22 cellular contexts compared by ENCODE assay signal in the genomic region with DNA sequence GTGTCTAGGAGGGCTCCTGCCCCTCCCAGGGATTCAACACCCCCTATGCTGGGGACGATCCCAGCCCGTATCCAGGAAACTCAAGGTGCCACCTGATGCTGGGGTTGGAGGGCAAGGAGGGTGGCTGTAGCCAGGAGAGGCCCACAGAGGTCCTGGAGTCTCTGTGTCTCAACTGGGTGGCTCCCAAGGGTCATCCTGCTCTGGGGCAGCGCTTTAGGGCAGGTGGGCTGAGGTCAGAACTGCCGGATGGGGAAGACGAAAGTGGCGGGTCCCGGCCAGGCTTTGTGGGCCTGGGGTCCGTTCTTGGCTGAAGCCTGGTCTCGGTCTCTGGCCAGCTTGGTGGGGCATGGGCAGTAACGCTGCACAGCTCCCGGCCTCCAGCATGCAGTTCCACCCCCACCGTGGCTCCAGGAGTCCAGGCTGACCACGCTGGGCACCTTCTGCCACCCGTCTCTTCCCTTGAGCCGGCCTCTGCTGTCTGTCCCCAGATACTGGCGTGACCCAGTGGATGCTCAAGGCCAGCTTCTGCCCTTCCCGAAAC. TPM values are rescaled to one million over a fixed set of nuclear protein-coding genes. Genes with fewer than 3 reads are reported as not detected.
DNase-seq lines count a peak whose midpoint lies in the region; ATAC-seq and TF ChIP-seq lines count a peak whose summit lies in the region.
"Had no signal": no experiment of that assay in that cellular context is flagged by ENCODE, and none has a peak within 500 bp of the region (broad histone marks: within the 10 kb centered on the region; RNA-seq: fewer than 3 reads in every experiment).

No MANE protein-coding gene starts in this region.

- no TSS peak for BruUV-seq in PC-3 (replicated peaks; lab: Mats Ljungman, UMichigan)

- intact Hi-C loops in PC-3 (cut with micrococcal nuclease), result no loop called here

- H3K9me3 Mint-ChIP-seq in endodermal cell (no peaks in the 10 kb centered on the region), WTC11 (no peaks in the 10 kb centered on the region)
- H3K9me3 Mint-ChIP-seq: CD8-positive, alpha-beta memory T cell had no signal

- ATAC-seq in SK-N-SH treated with all-trans-retinoic acid at 6 μM for 48 hours (no peak; the same call in 2 of the 3 replicates), PC-3 (peak; percentile 11), HG03108 (IDR thresholded peaks at IDR 0.05; ENCODE audit: unreplicated experiment) (no peak), WTC11 (no peak)

- H3K4me2 ChIP-seq in SK-N-SH (no peak overlapping the region), PC-3 (ENCODE audit: low read length) (no peak overlapping the region), osteoblast (ENCODE audit: insufficient read depth, low read length) (peak overlapping the region; percentile 13)

- H3K4me3 ChIP-seq in SK-N-SH (ENCODE audit: low read depth in 2 of 2, low read length in 1 of 2), result no peak overlapping the region
- no peak overlapping the region for H3K4me3 ChIP-seq in PC-3 (ENCODE audit: low read length)
- no peak overlapping the region for H3K4me3 ChIP-seq in endodermal cell (ENCODE audit: low read length)
- no peak overlapping the region for H3K4me3 ChIP-seq in osteoblast (ENCODE audit: insufficient read depth, low read length)
- H3K4me3 ChIP-seq: GM12878, MG63, Peyer's patch had no signal

- H3K27ac Mint-ChIP-seq in endodermal cell (no peak overlapping the region), WTC11 (no peak overlapping the region)

- 93% methylated on average over 5 of the region's 17 CpGs for WGBS in SK-N-SH (ENCODE audit: low lambda C conversion rate)
- 92% methylated on average over 16 to 17 of the region's 17 CpGs for WGBS in endodermal cell (ENCODE audit: insufficient coverage in 1 of 2, insufficient read length in 1 of 2), 2 experiments

- no peak for TF ChIP-seq EP300 in SK-N-SH (IDR thresholded peaks at IDR 0.05; ENCODE audit: borderline replicate concordance in 1 of 2, low read depth in 1 of 2, low read length in 1 of 2)

- no peaks in the 10 kb centered on the region for H3K27me3 Mint-ChIP-seq in endodermal cell (ENCODE audit: insufficient read depth)
- H3K27me3 Mint-ChIP-seq in WTC11 (ENCODE audit: low read depth), result peaks cover 1% of the 10 kb centered on the region

- H3K4me3 Mint-ChIP-seq in endodermal cell (no peak overlapping the region), WTC11 (no peak overlapping the region)

- no peaks in the 10 kb centered on the region; a peak in 1 of 4 replicates for H3K4me1 ChIP-seq in SK-N-SH (ENCODE audit: control insufficient read depth in 1 of 2, insufficient read depth in 2 of 2, low read depth in 1 of 2, low read length in 1 of 2)
- no peaks in the 10 kb centered on the region for H3K4me1 ChIP-seq in PC-3 (ENCODE audit: insufficient read depth, low read length)
- H3K4me1 ChIP-seq in endodermal cell (ENCODE audit: control insufficient read depth, insufficient read depth, low read length), result no peaks in the 10 kb centered on the region
- peaks cover 7% of the 10 kb centered on the region for H3K4me1 ChIP-seq in osteoblast (ENCODE audit: insufficient read depth, low read length)

- H3K27me3 ChIP-seq in SK-N-SH (ENCODE audit: insufficient read depth) (no peaks in the 10 kb centered on the region), PC-3 (ENCODE audit: low read length) (peaks cover 11% of the 10 kb centered on the region), endodermal cell (ENCODE audit: control insufficient read depth, insufficient read depth, low read length, poor library complexity, severe bottlenecking) (no peaks in the 10 kb centered on the region), osteoblast (ENCODE audit: insufficient read depth, low read length) (peaks cover 16% of the 10 kb centered on the region)
- H3K27me3 ChIP-seq: Peyer's patch had no signal

- H3K36me3 Mint-ChIP-seq in endodermal cell (ENCODE audit: low read depth), result peaks cover 18% of the 10 kb centered on the region
- peaks cover 12% of the 10 kb centered on the region for H3K36me3 Mint-ChIP-seq in WTC11

- POLR2A ChIA-PET in SK-N-SH (lab: Yijun Ruan, JAX) (no interaction called here), PC-3 (lab: Charles Lee; ENCODE audit: unreplicated experiment) (no interaction called here), WTC11 (lab: Charles Lee) (interaction anchor here (0.7 kb wide), 1 partner anchor 18 kb away, joined by 3 read pairs; no protein-coding TSS in a partner anchor)

- H3K4me1 Mint-ChIP-seq in endodermal cell (no peaks in the 10 kb centered on the region), WTC11 (peaks cover 8% of the 10 kb centered on the region)

- H4K20me1 ChIP-seq in SK-N-SH (ENCODE audit: insufficient read depth) (peaks cover 21% of the 10 kb centered on the region; the same call in 1 of the 2 replicates), PC-3 (ENCODE audit: low read length) (no peaks in the 10 kb centered on the region), osteoblast (ENCODE audit: insufficient read depth, low read length) (peaks cover 64% of the 10 kb centered on the region)

- H3K79me2 ChIP-seq in SK-N-SH (ENCODE audit: insufficient read depth) (no peaks in the 10 kb centered on the region), PC-3 (ENCODE audit: low read length) (no peaks in the 10 kb centered on the region), osteoblast (ENCODE audit: insufficient read depth, low read length) (no peaks in the 10 kb centered on the region)

- H3K9me3 ChIP-seq in SK-N-SH (no peaks in the 10 kb centered on the region), PC-3 (ENCODE audit: low read length) (no peaks in the 10 kb centered on the region), endodermal cell (ENCODE audit: control insufficient read depth, low read length) (no peaks in the 10 kb centered on the region), osteoblast (ENCODE audit: low read depth, low read length) (no peaks in the 10 kb centered on the region)
- H3K9me3 ChIP-seq: MG63, Peyer's patch had no signal

- TF ChIP-seq CTCF in SK-N-SH (IDR thresholded peaks at IDR 0.05) (no peak), PC-3 (conservative IDR thresholded peaks at IDR 0.05; ENCODE audit: low read depth, low read length) (no peak), endodermal cell (conservative IDR thresholded peaks at IDR 0.05) (no peak), osteoblast (IDR thresholded peaks at IDR 0.05; ENCODE audit: extremely low read depth, low read depth, low read length) (no peak), WTC11 (IDR thresholded peaks at IDR 0.05) (no peak)

- H3F3A ChIP-seq in SK-N-SH (replicated peaks; ENCODE audit: insufficient read depth), result peaks cover 4% of the 10 kb centered on the region
- no peaks in the 10 kb centered on the region for H3F3A ChIP-seq in PC-3 (ENCODE audit: low read length, unreplicated experiment)

- DNase-seq in SK-N-SH, result no peak
- DNase-seq in PC-3, result no peak
- DNase-seq in endodermal cell, result no peak
- peak; percentile 90 for DNase-seq in osteoblast (ENCODE audit: insufficient read length, low spot score, missing footprints)
- no peak for DNase-seq in superior temporal gyrus (ENCODE audit: extremely low spot score)
- no peak for DNase-seq in WTC11 (ENCODE audit: low spot score)
- DNase-seq: CD8-positive, alpha-beta memory T cell; GDM1; Karpas-422; MG63; NCI-H1092; NCI-H146; NCI-H2081; NCI-H510A; NCI-H774; Peyer's patch; SHP77 treated with DMSO at 0.1 percent for 48 hours had no signal

- H2AFZ ChIP-seq in SK-N-SH (ENCODE audit: low read depth) (no peak overlapping the region), PC-3 (ENCODE audit: low read length) (no peak overlapping the region), osteoblast (ENCODE audit: low read length) (no peak overlapping the region)

- no peak for TF ChIP-seq RAD21 in SK-N-SH (IDR thresholded peaks at IDR 0.05; ENCODE audit: low read length)

- H3K27ac ChIP-seq in SK-N-SH (ENCODE audit: low read depth in 2 of 2, low read length in 1 of 2) (no peak overlapping the region), PC-3 (ENCODE audit: low read length) (no peak overlapping the region), endodermal cell (ENCODE audit: low read depth, low read length) (peak overlapping the region; percentile 32), osteoblast (ENCODE audit: low read depth, low read length) (no peak overlapping the region)
- H3K27ac ChIP-seq: Peyer's patch had no signal

- H3K9ac ChIP-seq in SK-N-SH (no peak overlapping the region), PC-3 (ENCODE audit: low read length) (no peak overlapping the region), endodermal cell (ENCODE audit: extremely low read depth, low read length, poor library complexity, severe bottlenecking) (no peak overlapping the region)

- CTCF ChIA-PET in SK-N-SH (lab: Yijun Ruan, JAX) (interaction anchor here (0.7 to 3.2 kb wide), 12 partner anchors 8 to 230 kb away, joined by 3 to 40 read pairs (median 5); no protein-coding TSS in a partner anchor), PC-3 (lab: Charles Lee) (interaction anchor here (0.6 kb wide), 1 partner anchor 17 kb away, joined by 4 read pairs; a partner anchor contains a TSS), WTC11 (lab: Charles Lee) (interaction anchor here (1.0 to 8.1 kb wide), 14 partner anchors 9 to 206 kb away, joined by 3 to 79 read pairs (median 8); a partner anchor contains a TSS)

- H3K9me2 ChIP-seq in SK-N-SH (no peaks in the 10 kb centered on the region), PC-3 (replicated peaks; ENCODE audit: low read length) (no peaks in the 10 kb centered on the region)

- H3K36me3 ChIP-seq in SK-N-SH (replicated peaks in 1 of 2; ENCODE audit: control insufficient read depth in 1 of 2, insufficient read depth in 2 of 2, low read length in 1 of 2) (peaks cover 0 to 34% of the 10 kb centered on the region in 2 experiments), PC-3 (ENCODE audit: low read depth, low read length) (no peaks in the 10 kb centered on the region), endodermal cell (ENCODE audit: control insufficient read depth, insufficient read depth, low read length) (peaks cover 3% of the 10 kb centered on the region), osteoblast (ENCODE audit: insufficient read depth, low read length) (peaks cover 19% of the 10 kb centered on the region)

RNA-seq across cellular contexts. Expression of a gene that starts 2.8 kb away (rescaled TPM):
- not detected in 2 replicates for polyA plus RNA-seq in SK-N-SH (2012; rRNA removed)
- not detected in 2 replicates for polyA plus RNA-seq in SK-N-SH (2012; cell fraction: cytosol; rRNA removed)
- polyA plus RNA-seq in SK-N-SH (2012; cell fraction: nucleus; rRNA removed), result 0.01 and 0.05 TPM in 2 replicates
- total RNA-seq in PC-3 (2014; rRNA removed) (not detected in 2 replicates), endodermal cell (under 1 TPM in 1 of 2 donors, not detected in 1; 0.44 TPM), osteoblast (not detected in 2 replicates), WTC11 (2021) (0.55 to 1.3 TPM (median 1.1 TPM) in 3 replicates)
- 0.53 TPM for polyA plus RNA-seq in endodermal cell (2013, experiment 1 of 2)
- 0.46 TPM for polyA plus RNA-seq in endodermal cell (2013, experiment 2 of 2)
- total RNA-seq: GM12878, Peyer's patch had no signal
- polyA plus RNA-seq: BJ; CD8-positive, alpha-beta memory T cell; GM12878 had no signal

RNA-seq across cellular contexts. Expression of a gene that starts 17.6 kb away (rescaled TPM):
- 72.7 and 77.0 TPM in 2 replicates for polyA plus RNA-seq in SK-N-SH (2012; rRNA removed)
- 15.2 and 23.1 TPM in 2 replicates for polyA plus RNA-seq in SK-N-SH (2012; cell fraction: cytosol; rRNA removed)
- 483 and 544 TPM in 2 replicates for polyA plus RNA-seq in SK-N-SH (2012; cell fraction: nucleus; rRNA removed)
- 75.6 and 92.0 TPM in 2 replicates for total RNA-seq in PC-3 (2014; rRNA removed)
- 100 to 1,000 TPM; 159 to 208 TPM for total RNA-seq in endodermal cell
- 122 TPM for polyA plus RNA-seq in endodermal cell (2013, experiment 1 of 2)
- 97.6 TPM for polyA plus RNA-seq in endodermal cell (2013, experiment 2 of 2)
- 63.1 and 68.4 TPM in 2 replicates for total RNA-seq in osteoblast
- total RNA-seq in WTC11 (2021), result 115 to 207 TPM (median 121 TPM) in 3 replicates

RNA-seq across cellular contexts. Expression of a gene that starts 35.9 kb away (rescaled TPM):
- not detected in 2 replicates for polyA plus RNA-seq in SK-N-SH (2012; rRNA removed)
- not detected in 2 replicates for polyA plus RNA-seq in SK-N-SH (2012; cell fraction: cytosol; rRNA removed)
- polyA plus RNA-seq in SK-N-SH (2012; cell fraction: nucleus; rRNA removed), result 0.13 TPM in 1 of 2 replicates, not detected in the other
- not detected in 2 replicates for total RNA-seq in PC-3 (2014; rRNA removed)
- 1 to 10 TPM in 1 of 2 donors, under 1 TPM in 1; 0.24 to 1.7 TPM for total RNA-seq in endodermal cell
- 51.9 TPM for polyA plus RNA-seq in endodermal cell (2013, experiment 1 of 2)
- 40.1 TPM for polyA plus RNA-seq in endodermal cell (2013, experiment 2 of 2)
- total RNA-seq in osteoblast, result not detected in 2 replicates
- total RNA-seq in WTC11 (2021), result 7.2 to 11.0 TPM (median 9.6 TPM) in 3 replicates
- total RNA-seq: CD8-positive, alpha-beta memory T cell; GM12878; Peyer's patch had no signal
- polyA plus RNA-seq: BJ; CD8-positive, alpha-beta memory T cell had no signal

RNA-seq across cellular contexts. Expression of a gene that starts 54.5 kb away (rescaled TPM):
- not detected in 2 replicates for polyA plus RNA-seq in SK-N-SH (2012; rRNA removed)
- not detected in 2 replicates for polyA plus RNA-seq in SK-N-SH (2012; cell fraction: cytosol; rRNA removed)
- not detected in 2 replicates for polyA plus RNA-seq in SK-N-SH (2012; cell fraction: nucleus; rRNA removed)
- not detected in 2 replicates for total RNA-seq in PC-3 (2014; rRNA removed)
- not detected for total RNA-seq in endodermal cell
- polyA plus RNA-seq in endodermal cell (2013, experiment 1 of 2), result 0.28 TPM
- 0.21 TPM for polyA plus RNA-seq in endodermal cell (2013, experiment 2 of 2)
- total RNA-seq in osteoblast, result under 0.01 and 0.29 TPM in 2 replicates
- total RNA-seq in WTC11 (2021), result 0.17 to 0.23 TPM in 2 of 3 replicates, not detected in the other
- total RNA-seq: CD8-positive, alpha-beta memory T cell; GM12878; H7; Peyer's patch had no signal
- polyA plus RNA-seq: BJ; CD8-positive, alpha-beta memory T cell had no signal
